ENCODE assay signal across 8 cellular contexts in the genomic region with DNA sequence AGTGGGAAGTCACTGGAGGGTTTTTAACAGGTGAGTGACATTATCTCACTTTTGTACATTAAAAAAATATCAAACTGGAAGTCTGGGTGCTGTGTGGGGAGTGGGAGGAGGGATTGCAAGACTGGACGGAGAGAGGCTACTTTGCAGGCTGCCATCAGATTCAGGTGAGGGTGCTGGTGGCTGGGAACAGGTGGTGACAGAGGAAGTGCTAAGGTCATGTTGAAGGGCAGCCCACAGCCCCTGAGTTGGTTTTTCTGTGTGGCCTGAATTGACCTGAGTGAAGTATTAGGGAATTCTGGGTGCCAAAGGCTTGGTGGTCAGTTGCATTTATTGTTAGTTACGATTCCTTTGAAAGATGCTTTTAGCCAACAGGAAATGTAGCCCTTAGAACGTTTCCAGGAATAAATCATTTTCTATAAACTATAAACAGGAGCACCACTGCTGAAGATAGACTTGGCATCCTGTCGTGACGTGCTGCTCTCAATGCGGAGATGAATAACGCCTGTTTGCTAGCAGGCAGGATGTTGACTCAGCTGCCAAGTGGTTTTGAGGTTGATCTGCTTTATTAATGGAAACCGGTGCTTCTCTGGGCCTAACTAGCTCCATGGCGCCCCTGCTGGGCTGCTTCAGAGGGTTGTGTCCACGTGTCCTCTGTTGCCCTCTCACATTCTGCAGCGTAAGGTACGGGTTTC.
DNase-seq lines count a peak whose midpoint lies in the region; ATAC-seq lines count a peak whose summit lies in the region.

No MANE protein-coding gene starts in this region.

- DNase-seq in DMS 273 (lab: John Stamatoyannopoulos, UW; ENCODE audit: unreplicated experiment) (peak; percentile 44), DMS 273 treated with DMSO at 0.1 percent for 48 hours (lab: John Stamatoyannopoulos, UW) (no peak), NCI-H510A (lab: John Stamatoyannopoulos, UW) (peak; percentile 98), glomerular visceral epithelial cell (ENCODE audit: extremely low spot score) (peak; percentile 82)
- DNase-seq in activated CD8-positive, alpha-beta memory T cell treated with anti-CD3 and anti-CD28 coated beads, Interleukin-2, amount 50 U/mL, for 48 hours = peak; percentile 77
- peak; percentile 61 to 70 for DNase-seq in stimulated activated CD4-positive, alpha-beta T cell treated with anti-CD3 and anti-CD28 coated beads, Interleukin-2, amount 100 ng/mL, for 24 hours

- ATAC-seq in HG03139 (IDR thresholded peaks at IDR 0.05; ENCODE audit: unreplicated experiment) (peak; percentile 75), HG02678 (IDR thresholded peaks at IDR 0.05; ENCODE audit: unreplicated experiment) (no peak)
